ENCODE assay signal across 8 cellular contexts in the genomic region with DNA sequence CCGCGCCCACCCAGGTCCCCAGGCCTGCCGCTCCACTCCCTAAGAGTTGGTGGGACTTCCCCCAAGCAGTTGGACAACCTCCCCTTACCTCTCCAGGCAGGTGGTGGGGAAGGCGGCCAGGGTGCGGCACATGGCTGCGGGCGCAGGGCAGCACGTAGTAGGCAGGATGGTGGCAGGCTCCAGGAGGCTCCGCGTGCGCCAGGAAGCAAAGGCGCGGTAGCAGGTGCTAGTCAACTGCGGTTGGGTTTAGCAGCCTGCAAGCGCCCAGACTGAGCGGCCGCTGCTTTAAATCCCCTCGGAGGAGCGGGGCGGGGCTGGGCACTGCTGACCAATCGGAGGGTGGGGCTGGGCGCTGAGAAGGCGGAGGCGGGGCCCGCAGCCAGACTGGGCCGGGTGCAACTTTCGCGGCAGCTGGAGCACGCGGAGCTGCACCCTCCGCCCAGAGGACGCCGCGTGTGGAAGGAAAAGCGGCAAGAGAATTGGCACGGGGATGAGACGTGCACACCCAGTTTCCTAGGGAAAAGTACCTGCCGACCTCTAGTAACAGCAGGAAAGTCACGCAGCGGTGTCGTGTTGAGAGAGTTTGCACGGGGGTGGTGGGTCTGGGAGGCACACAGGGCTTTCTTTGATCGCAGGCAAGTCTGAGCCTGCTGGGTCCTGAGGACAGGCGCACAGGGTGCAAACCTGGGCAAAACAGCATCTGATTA. TPM values are rescaled to one million over a fixed set of nuclear protein-coding genes. Genes with fewer than 3 reads are reported as not detected.
DNase-seq lines count a peak whose midpoint lies in the region; ATAC-seq, FAIRE-seq and TF ChIP-seq lines count a peak whose summit lies in the region.

A gene with protein sequence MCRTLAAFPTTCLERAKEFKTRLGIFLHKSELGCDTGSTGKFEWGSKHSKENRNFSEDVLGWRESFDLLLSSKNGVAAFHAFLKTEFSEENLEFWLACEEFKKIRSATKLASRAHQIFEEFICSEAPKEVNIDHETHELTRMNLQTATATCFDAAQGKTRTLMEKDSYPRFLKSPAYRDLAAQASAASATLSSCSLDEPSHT (minus strand): TSS at position 262 of the 707 bp plus-strand sequence. CDS start 130 bp downstream, at position 132.

- no peaks in the 10 kb centered on the region for H3K27me3 ChIP-seq in prostate gland (replicated peaks; ENCODE audit: insufficient read depth)

- no peaks in the 10 kb centered on the region for H3K36me3 ChIP-seq in prostate gland

- in situ Hi-C loops in GM13977 (cut with MboI; ENCODE audit: low pct_unique_long_range_greater_than_20kb, low sequenced_read_pairs, unreplicated experiment), result no loop called here

- peak; percentile 95 for DNase-seq in GM13977 (ENCODE audit: low spot score)
- DNase-seq in NCI-H146 (lab: John Stamatoyannopoulos, UW), result peak; percentile 95
- DNase-seq in T-helper 1 cell, result peak; percentile 76 to 94 (median 82)
- DNase-seq in left cardiac atrium, result peak; percentile 96
- DNase-seq in prostate gland (ENCODE audit: low spot score), result peak; percentile 90
- peak; percentile 96 for DNase-seq in urothelium cell line (ENCODE audit: low spot score)

- FAIRE-seq in urothelium cell line (lab: Jason Lieb, UNC), result peak; percentile 61

- intact Hi-C loops in left cardiac atrium (cut with DNase I) (no loop called here), prostate gland (cut with DNase I) (no loop called here)

- ATAC-seq in HG02840 (IDR thresholded peaks at IDR 0.05; ENCODE audit: low FRiP score, unreplicated experiment) (peak; percentile 79), left cardiac atrium (peak; percentile 98 to 99)

- peak within 1 kb of the TSS; percentile 11 to 23 for H3K4me3 ChIP-seq in prostate gland

- H3K4me1 ChIP-seq in prostate gland (replicated peaks), result no peaks in the 10 kb centered on the region

- peak; percentile 82 for TF ChIP-seq POLR2A in prostate gland (IDR thresholded peaks at IDR 0.05)

- H3K9me3 ChIP-seq in prostate gland, result no peaks in the 10 kb centered on the region

- no peak for TF ChIP-seq CTCF in GM13977 (IDR thresholded peaks at IDR 0.05; ENCODE audit: extremely low read depth, insufficient read depth, missing control alignments)
- no peak for TF ChIP-seq CTCF in prostate gland (IDR thresholded peaks at IDR 0.05)

- WGBS in adipose tissue, 3 donors, result 2 to 3% (median 2%) methylated on average over 44 of the region's 44 CpGs
- WGBS in prostate gland, result 2% methylated on average over 41 of the region's 44 CpGs

- no peak within 1 kb of the TSS for H3K27ac ChIP-seq in adipose tissue (ENCODE audit: low read depth, low read length)
- no peak within 1 kb of the TSS for H3K27ac ChIP-seq in prostate gland

RNA-seq across cellular contexts. Expression of the gene that starts here (rescaled TPM):
- 10 to 100 TPM in 2 of 3 donors, 1 to 10 TPM in 1; 4.9 to 38.5 (median 22.2) TPM for polyA plus RNA-seq in adipose tissue
- total RNA-seq in left cardiac atrium (1 to 10 TPM; 1.5 to 3.3 TPM), prostate gland (1 to 10 TPM; 1.5 to 1.9 TPM)
